Comparison of ENCODE assay signal across 9 cellular contexts in genomic region chr18:77249583-77250500, GRCh38. TPM values are rescaled to one million over a fixed set of nuclear protein-coding genes. Genes with fewer than 3 reads are reported as not detected.
A peak's percentile ranks its signal among the peaks of the same experiment; 100 is the strongest.
DNase-seq lines count a peak whose midpoint lies in the region; ATAC-seq and TF ChIP-seq lines count a peak whose summit lies in the region.
"Had no signal": no experiment of that assay in that cellular context is flagged by ENCODE, and none has a peak within 500 bp of the region (broad histone marks: within the 10 kb centered on the region; RNA-seq: fewer than 3 reads in every experiment).

Gene GALR1, plus strand, starts transcription at chr18:77249848. Its CDS starts 701 bp downstream, at chr18:77250549.

- no peak for TF ChIP-seq CTCF in activated CD8-positive, alpha-beta T cell treated with anti-CD3 and anti-CD28 coated beads for 36 hours (IDR thresholded peaks at IDR 0.05)

- H3K27ac ChIP-seq in iPS DF 6.9 (ENCODE audit: low read length): no peak within 1 kb of the TSS
- H3K27ac ChIP-seq: neutrophil had no signal

- in situ Hi-C loops in HAP-1 (cut with MboI; ENCODE audit: low sequenced_read_pairs): no loop called here

- H3K27me3 ChIP-seq in iPS DF 6.9 (ENCODE audit: control insufficient read depth, insufficient read depth, low read length): peaks cover 26% of the 10 kb centered on the region; the same call in 1 of the 2 replicates
- no peaks in the 10 kb centered on the region for H3K27me3 ChIP-seq in HAP-1 (ENCODE audit: low read depth)

- peak; percentile 42 for ATAC-seq in activated CD8-positive, alpha-beta T cell treated with anti-CD3 and anti-CD28 coated beads for 36 hours
- ATAC-seq in HG03439 (IDR thresholded peaks at IDR 0.05; ENCODE audit: unreplicated experiment) (no peak), HG02798 (IDR thresholded peaks at IDR 0.05; ENCODE audit: poor library complexity, unreplicated experiment) (no peak)

- no peak within 1 kb of the TSS for H3K27ac Mint-ChIP-seq in activated CD8-positive, alpha-beta T cell treated with anti-CD3 and anti-CD28 coated beads for 36 hours

- peaks cover 1% of the 10 kb centered on the region for H3K36me3 Mint-ChIP-seq in activated CD8-positive, alpha-beta T cell treated with anti-CD3 and anti-CD28 coated beads for 36 hours (ENCODE audit: low read depth)

- peaks cover 11% of the 10 kb centered on the region for H3K4me1 Mint-ChIP-seq in activated CD8-positive, alpha-beta T cell treated with anti-CD3 and anti-CD28 coated beads for 36 hours (ENCODE audit: low read depth)

- H3K4me3 ChIP-seq in iPS DF 6.9 (ENCODE audit: low read length) (peak within 1 kb of the TSS; percentile 50; the same call in 1 of the 2 replicates), HAP-1 (no peak within 1 kb of the TSS)

- peaks cover 62% of the 10 kb centered on the region for H3K27me3 Mint-ChIP-seq in activated CD8-positive, alpha-beta T cell treated with anti-CD3 and anti-CD28 coated beads for 36 hours

- POLR2A ChIA-PET in activated CD8-positive, alpha-beta T cell treated with anti-CD3 and anti-CD28 coated beads for 36 hours (lab: Charles Lee): interaction anchor here (0.6 kb wide), 1 partner anchor 529 kb away, joined by 3 read pairs; no protein-coding TSS in a partner anchor

- H3K36me3 ChIP-seq in iPS DF 6.9 (ENCODE audit: control insufficient read depth, insufficient read depth, low read length) (no peaks in the 10 kb centered on the region), HAP-1 (replicated peaks) (no peaks in the 10 kb centered on the region)
- H3K36me3 ChIP-seq: neutrophil had no signal

- H3K4me3 Mint-ChIP-seq in activated CD8-positive, alpha-beta T cell treated with anti-CD3 and anti-CD28 coated beads for 36 hours: peak within 1 kb of the TSS; percentile 39

- intact Hi-C loops in activated CD8-positive, alpha-beta T cell treated with anti-CD3 and anti-CD28 coated beads for 36 hours (cut with micrococcal nuclease): no loop called here

- peaks cover 3% of the 10 kb centered on the region for H3K9me3 Mint-ChIP-seq in activated CD8-positive, alpha-beta T cell treated with anti-CD3 and anti-CD28 coated beads for 36 hours

- peak; percentile 70 to 71 for DNase-seq in NCI-H2081 (lab: John Stamatoyannopoulos, UW)
- no peak for DNase-seq in NCI-H2081 treated with DMSO at 0.1 percent for 48 hours (lab: John Stamatoyannopoulos, UW)
- peak; percentile 5 for DNase-seq in activated CD8-positive, alpha-beta T cell treated with anti-CD3 and anti-CD28 coated beads for 36 hours
- no peak for DNase-seq in iPS DF 6.9 (ENCODE audit: low read depth, low spot score)
- peak; percentile 27 for DNase-seq in stimulated activated CD8-positive, alpha-beta memory T cell treated with anti-CD3 and anti-CD28 coated beads, Interleukin-4, amount 100 ng/mL, for 48 hours
- DNase-seq in HAP-1 (ENCODE audit: low spot score in 2 of 2): no peak

- CTCF ChIA-PET in activated CD8-positive, alpha-beta T cell treated with anti-CD3 and anti-CD28 coated beads for 36 hours (lab: Charles Lee): interaction anchor here (1.4 to 1.6 kb wide), 2 partner anchors 21 to 249 kb away, joined by 4 read pairs; no protein-coding TSS in a partner anchor

- H3K4me1 ChIP-seq in iPS DF 6.9 (ENCODE audit: control insufficient read depth, insufficient read depth, low read length) (peaks cover 6% of the 10 kb centered on the region), HAP-1 (no peaks in the 10 kb centered on the region)

- H3K9me3 ChIP-seq in iPS DF 6.9 (ENCODE audit: control insufficient read depth, insufficient read depth, low read length) (no peaks in the 10 kb centered on the region), HAP-1 (no peaks in the 10 kb centered on the region)

- no CpG with 5 or more reads among the region's 98 CpGs for WGBS in iPS DF 6.9 (ENCODE audit: insufficient coverage, insufficient read length)

RNA-seq across cellular contexts. Expression of gene GALR1, which starts in this region (rescaled TPM):
- total RNA-seq in activated CD8-positive, alpha-beta T cell treated with anti-CD3 and anti-CD28 coated beads for 36 hours: not detected

Comparison
In these comparisons a context has a peak if more than half of its experiments do, and no peak if none do; other contexts are left out.
1. DNase-seq: peak in NCI-H2081 (2 of 2) and stimulated activated CD8-positive, alpha-beta memory T cell treated with anti-CD3 and anti-CD28 coated beads, Interleukin-4, amount 100 ng/mL, for 48 hours (single experiment); none in NCI-H2081 treated with DMSO at 0.1 percent for 48 hours (single experiment), iPS DF 6.9 (single experiment) and HAP-1 (0 of 2).
2. Peak in DNase-seq and ATAC-seq in activated CD8-positive, alpha-beta T cell treated with anti-CD3 and anti-CD28 coated beads for 36 hours; RNA of the gene not detected or under 1 TPM.